In the genomic region with DNA sequence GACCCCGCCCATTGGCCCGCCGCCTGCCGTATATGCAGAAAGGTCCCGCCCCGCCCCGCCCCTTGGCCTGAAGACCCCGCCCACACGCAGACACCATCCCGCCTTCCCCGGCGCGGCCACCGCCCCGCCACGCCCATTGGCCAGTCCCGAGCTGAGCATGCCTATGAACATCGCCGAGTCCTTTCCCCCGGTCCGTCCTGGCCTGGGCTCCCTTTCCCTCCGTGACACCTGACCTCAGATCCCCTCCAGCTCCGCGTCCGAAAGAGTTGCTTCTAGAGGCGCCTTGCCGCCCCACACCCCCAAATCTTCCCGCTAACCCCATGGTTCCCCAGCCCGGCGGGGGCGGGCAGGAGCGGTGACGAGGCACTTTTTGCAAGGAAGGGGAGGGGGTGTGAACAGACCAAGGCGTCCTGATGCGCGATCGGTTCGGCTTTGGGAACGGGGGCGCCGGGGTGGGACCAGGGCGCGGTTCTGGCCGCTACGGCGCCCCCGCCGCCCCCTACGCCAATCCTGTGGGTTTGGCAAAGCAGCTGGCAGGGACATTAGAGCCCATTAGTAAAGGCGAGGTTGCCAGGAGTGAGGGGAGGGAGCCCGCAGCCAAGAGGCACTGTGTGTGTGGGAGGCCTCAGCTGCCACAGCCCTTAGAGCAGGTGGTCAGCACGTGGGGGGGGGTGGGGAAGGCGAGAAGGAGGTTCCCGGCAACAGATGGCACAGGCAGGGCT, we compare ENCODE assay signal across 1 cellular context.
A peak's percentile ranks its signal among the peaks of the same experiment; 100 is the strongest.
TF ChIP-seq lines count a peak whose summit lies in the region.

No MANE protein-coding gene starts in this region.

TF ChIP-seq in WTC11, 78 proteins besides CTCF, POLR2A, EP300 and RAD21 (continued from another document):
- no peak for TF ChIP-seq ATF2 (CRISPR knock-in tag; IDR thresholded peaks at IDR 0.05; ENCODE audit: borderline replicate concordance, low read depth)
- no peak for TF ChIP-seq GABPB1 (CRISPR knock-in tag; IDR thresholded peaks at IDR 0.05)
- TF ChIP-seq CREM (CRISPR knock-in tag; IDR thresholded peaks at IDR 0.05): 0 out of 2 replicates have a peak, but pooled peaks have one; percentile 22
- TF ChIP-seq ELF4 (CRISPR knock-in tag; IDR thresholded peaks at IDR 0.05; ENCODE audit: low read depth): no peak
- TF ChIP-seq, protein P1, sequence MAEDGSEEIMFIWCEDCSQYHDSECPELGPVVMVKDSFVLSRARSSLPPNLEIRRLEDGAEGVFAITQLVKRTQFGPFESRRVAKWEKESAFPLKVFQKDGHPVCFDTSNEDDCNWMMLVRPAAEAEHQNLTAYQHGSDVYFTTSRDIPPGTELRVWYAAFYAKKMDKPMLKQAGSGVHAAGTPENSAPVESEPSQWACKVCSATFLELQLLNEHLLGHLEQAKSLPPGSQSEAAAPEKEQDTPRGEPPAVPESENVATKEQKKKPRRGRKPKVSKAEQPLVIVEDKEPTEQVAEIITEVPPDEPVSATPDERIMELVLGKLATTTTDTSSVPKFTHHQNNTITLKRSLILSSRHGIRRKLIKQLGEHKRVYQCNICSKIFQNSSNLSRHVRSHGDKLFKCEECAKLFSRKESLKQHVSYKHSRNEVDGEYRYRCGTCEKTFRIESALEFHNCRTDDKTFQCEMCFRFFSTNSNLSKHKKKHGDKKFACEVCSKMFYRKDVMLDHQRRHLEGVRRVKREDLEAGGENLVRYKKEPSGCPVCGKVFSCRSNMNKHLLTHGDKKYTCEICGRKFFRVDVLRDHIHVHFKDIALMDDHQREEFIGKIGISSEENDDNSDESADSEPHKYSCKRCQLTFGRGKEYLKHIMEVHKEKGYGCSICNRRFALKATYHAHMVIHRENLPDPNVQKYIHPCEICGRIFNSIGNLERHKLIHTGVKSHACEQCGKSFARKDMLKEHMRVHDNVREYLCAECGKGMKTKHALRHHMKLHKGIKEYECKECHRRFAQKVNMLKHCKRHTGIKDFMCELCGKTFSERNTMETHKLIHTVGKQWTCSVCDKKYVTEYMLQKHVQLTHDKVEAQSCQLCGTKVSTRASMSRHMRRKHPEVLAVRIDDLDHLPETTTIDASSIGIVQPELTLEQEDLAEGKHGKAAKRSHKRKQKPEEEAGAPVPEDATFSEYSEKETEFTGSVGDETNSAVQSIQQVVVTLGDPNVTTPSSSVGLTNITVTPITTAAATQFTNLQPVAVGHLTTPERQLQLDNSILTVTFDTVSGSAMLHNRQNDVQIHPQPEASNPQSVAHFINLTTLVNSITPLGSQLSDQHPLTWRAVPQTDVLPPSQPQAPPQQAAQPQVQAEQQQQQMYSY (CRISPR knock-in tag; IDR thresholded peaks at IDR 0.05): no peak
- no peak for TF ChIP-seq ZSCAN18 (CRISPR knock-in tag; IDR thresholded peaks at IDR 0.05)
- TF ChIP-seq FOXJ3 (CRISPR knock-in tag; IDR thresholded peaks at IDR 0.05; ENCODE audit: borderline replicate concordance): no peak
- TF ChIP-seq, protein P2, sequence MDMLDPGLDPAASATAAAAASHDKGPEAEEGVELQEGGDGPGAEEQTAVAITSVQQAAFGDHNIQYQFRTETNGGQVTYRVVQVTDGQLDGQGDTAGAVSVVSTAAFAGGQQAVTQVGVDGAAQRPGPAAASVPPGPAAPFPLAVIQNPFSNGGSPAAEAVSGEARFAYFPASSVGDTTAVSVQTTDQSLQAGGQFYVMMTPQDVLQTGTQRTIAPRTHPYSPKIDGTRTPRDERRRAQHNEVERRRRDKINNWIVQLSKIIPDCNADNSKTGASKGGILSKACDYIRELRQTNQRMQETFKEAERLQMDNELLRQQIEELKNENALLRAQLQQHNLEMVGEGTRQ (CRISPR knock-in tag; IDR thresholded peaks at IDR 0.05): peak; percentile 37; the same call in 1 of the 2 replicates
- no peak for TF ChIP-seq RORB (CRISPR knock-in tag; IDR thresholded peaks at IDR 0.05)
- TF ChIP-seq FOXK1 (CRISPR knock-in tag; IDR thresholded peaks at IDR 0.05): no peak
- TF ChIP-seq RELA (CRISPR knock-in tag; IDR thresholded peaks at IDR 0.05; ENCODE audit: borderline replicate concordance): no peak; the same call in 1 of the 2 replicates
- TF ChIP-seq TEAD1 (CRISPR knock-in tag; IDR thresholded peaks at IDR 0.05): no peak
- TF ChIP-seq GRHL2 (CRISPR knock-in tag; IDR thresholded peaks at IDR 0.05; ENCODE audit: insufficient replicate concordance, severe bottlenecking): no peak
- peak; percentile 42; the same call in 1 of the 2 replicates for TF ChIP-seq E2F5 (CRISPR knock-in tag; IDR thresholded peaks at IDR 0.05)
- 0 out of 2 replicates have a peak, but pooled peaks have one; percentile 64 for TF ChIP-seq NR1H2 (CRISPR knock-in tag; IDR thresholded peaks at IDR 0.05)
- peak; percentile 82 for TF ChIP-seq FOXP1 (CRISPR knock-in tag; IDR thresholded peaks at IDR 0.05; ENCODE audit: borderline replicate concordance)
- TF ChIP-seq, protein P3, sequence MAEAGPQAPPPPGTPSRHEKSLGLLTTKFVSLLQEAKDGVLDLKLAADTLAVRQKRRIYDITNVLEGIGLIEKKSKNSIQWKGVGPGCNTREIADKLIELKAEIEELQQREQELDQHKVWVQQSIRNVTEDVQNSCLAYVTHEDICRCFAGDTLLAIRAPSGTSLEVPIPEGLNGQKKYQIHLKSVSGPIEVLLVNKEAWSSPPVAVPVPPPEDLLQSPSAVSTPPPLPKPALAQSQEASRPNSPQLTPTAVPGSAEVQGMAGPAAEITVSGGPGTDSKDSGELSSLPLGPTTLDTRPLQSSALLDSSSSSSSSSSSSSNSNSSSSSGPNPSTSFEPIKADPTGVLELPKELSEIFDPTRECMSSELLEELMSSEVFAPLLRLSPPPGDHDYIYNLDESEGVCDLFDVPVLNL (CRISPR knock-in tag; IDR thresholded peaks at IDR 0.05; ENCODE audit: borderline replicate concordance, low read depth): 0 out of 2 replicates have a peak, but pooled peaks have one; percentile 23
- no peak for TF ChIP-seq NFATC4 (CRISPR knock-in tag; IDR thresholded peaks at IDR 0.05)
- no peak for TF ChIP-seq ATF1 (CRISPR knock-in tag; IDR thresholded peaks at IDR 0.05)
